3 cellular contexts compared by ENCODE assay signal in genomic region chr4:38483628-38484027, GRCh38.
DNase-seq lines count a peak whose midpoint lies in the region; ATAC-seq, FAIRE-seq and TF ChIP-seq lines count a peak whose summit lies in the region.
"Not testable (repeated sequence)": the region's sequence is repeated elsewhere in the genome, so short reads cannot be mapped to it uniquely, and the experiment has no call there.

No MANE protein-coding gene starts in this region.

- CTCF ChIA-PET in HEK293 (lab: Yijun Ruan, JAX) = interaction anchor here (0.5 kb wide), 1 partner anchor 163 kb away, joined by 6 read pairs; no protein-coding TSS in a partner anchor
- CTCF ChIA-PET in K562 (lab: Yijun Ruan, JAX; ENCODE audit: low intra/inter-chr PET ratio) = not testable (repeated sequence)

- peaks cover 20% of the 10 kb centered on the region for H3K4me1 Mint-ChIP-seq in activated naive CD4-positive, alpha-beta T cell treated with anti-CD3 and anti-CD28 coated beads, Interleukin-2, amount 50 U/mL, for 24 hours

- not testable (repeated sequence) for ATAC-seq in K562

- POLR2A ChIA-PET in HEK293 (lab: Yijun Ruan, JAX); K562 (lab: Yijun Ruan, JAX): not testable (repeated sequence)

- not testable (repeated sequence) for FAIRE-seq in K562 (lab: Jason Lieb, UNC)

- H3K4me2 ChIP-seq in K562 (ENCODE audit: insufficient read depth, low read length) = not testable (repeated sequence)

- H3K36me3 Mint-ChIP-seq in activated naive CD4-positive, alpha-beta T cell treated with anti-CD3 and anti-CD28 coated beads, Interleukin-2, amount 50 U/mL, for 24 hours = not testable (repeated sequence)

- not testable (repeated sequence) for H4K20me1 ChIP-seq in K562 (replicated peaks; ENCODE audit: control insufficient read depth, insufficient read depth, low read length)

- not testable (repeated sequence) for TF ChIP-seq EP300 in K562 (IDR thresholded peaks at IDR 0.05; ENCODE audit: low read length)

- not testable (repeated sequence) for H3K79me2 ChIP-seq in K562 (ENCODE audit: control insufficient read depth, insufficient read depth, low read length)

- H3K9ac ChIP-seq in K562 (ENCODE audit: insufficient read depth in 1 of 2, low read depth in 2 of 2, low read length in 2 of 2) = not testable (repeated sequence)

- TF ChIP-seq POLR2A in K562 (conservative IDR thresholded peaks at IDR 0.05) = not testable (repeated sequence)

- TF ChIP-seq RAD21 in K562 (CRISPR knock-in tag; conservative IDR thresholded peaks at IDR 0.05 in 1 of 2, IDR thresholded peaks at IDR 0.05 in 1 of 2) = not testable (repeated sequence)

- not testable (repeated sequence) for H3K4me3 Mint-ChIP-seq in activated naive CD4-positive, alpha-beta T cell treated with anti-CD3 and anti-CD28 coated beads, Interleukin-2, amount 50 U/mL, for 24 hours

- BruUV-seq in K562 (replicated peaks; lab: Mats Ljungman, UMichigan) = not testable (repeated sequence)

- H3K9me3 ChIP-seq in HEK293 (ENCODE audit: control insufficient read depth, insufficient read depth, low read depth, low read length); K562 (replicated peaks; ENCODE audit: control insufficient read depth, insufficient read depth, low read depth, low read length): not testable (repeated sequence)

- H3K27ac ChIP-seq in HEK293 (ENCODE audit: extremely low read depth, low read depth, low read length); K562 (ENCODE audit: extremely low read depth, low read depth, low read length): not testable (repeated sequence)

- not testable (repeated sequence) for DNase-seq in K562 (ENCODE audit: extremely low read depth in 1 of 4, low spot score in 3 of 4)

- peak overlapping the region; percentile 62 for H3K27ac Mint-ChIP-seq in activated naive CD4-positive, alpha-beta T cell treated with anti-CD3 and anti-CD28 coated beads, Interleukin-2, amount 50 U/mL, for 24 hours

- not testable (repeated sequence) for H3K36me3 ChIP-seq in HEK293 (ENCODE audit: control insufficient read depth in 2 of 2, insufficient read depth in 1 of 2, low read length in 2 of 2); K562 (ENCODE audit: control insufficient read depth, insufficient read depth, low read length)

- not testable (repeated sequence) for H3K4me1 ChIP-seq in HEK293 (ENCODE audit: control insufficient read depth, insufficient read depth, low read length); K562 (replicated peaks in 1 of 2; ENCODE audit: control insufficient read depth in 2 of 2, insufficient read depth in 2 of 2, low read length in 2 of 2)

- not testable (repeated sequence) for H3K27me3 ChIP-seq in K562 (ENCODE audit: control insufficient read depth in 2 of 2, insufficient read depth in 2 of 2, low read length in 2 of 2)

- in situ Hi-C loops in K562 (cut with MboI) = not testable (repeated sequence)

- intact Hi-C loops in K562 (cut with micrococcal nuclease) = not testable (repeated sequence)

- TF ChIP-seq CTCF in HEK293 (tag by site-specific recombination; IDR thresholded peaks at IDR 0.05); K562 (IDR thresholded peaks at IDR 0.05 in 2 of 3, conservative IDR thresholded peaks at IDR 0.05 in 1 of 3; ENCODE audit: insufficient read depth in 2 of 3, low read depth in 1 of 3, low read length in 3 of 3): not testable (repeated sequence)

- H2AFZ ChIP-seq in K562 (ENCODE audit: low read depth, low read length) = not testable (repeated sequence)

- not testable (repeated sequence) for H3K4me3 ChIP-seq in HEK293 (ENCODE audit: low read depth, low read length); K562

- not testable (repeated sequence) for H3K9me1 ChIP-seq in K562 (ENCODE audit: control insufficient read depth, insufficient read depth, low read length)

- not testable (repeated sequence) for H3K9me3 Mint-ChIP-seq in activated naive CD4-positive, alpha-beta T cell treated with anti-CD3 and anti-CD28 coated beads, Interleukin-2, amount 50 U/mL, for 24 hours

- not testable (repeated sequence) for H3K27me3 Mint-ChIP-seq in activated naive CD4-positive, alpha-beta T cell treated with anti-CD3 and anti-CD28 coated beads, Interleukin-2, amount 50 U/mL, for 24 hours

TF ChIP-seq in HEK293, 187 proteins besides CTCF, POLR2A, EP300 and RAD21:
- peak; percentile 73 for TF ChIP-seq ZNF146 (tag by site-specific recombination; IDR thresholded peaks at IDR 0.05)
TF ChIP-seq in HEK293: peak in this region for 1; not testable (repeated sequence) for 186.

TF ChIP-seq in K562, 482 proteins besides CTCF, POLR2A, EP300 and RAD21:
- TF ChIP-seq BCOR (IDR thresholded peaks at IDR 0.05) (peak; percentile 30; the same call in 1 of the 2 replicates), ZNF146 (CRISPR knock-in tag; IDR thresholded peaks at IDR 0.05; ENCODE audit: unreplicated experiment) (peak; percentile 95)
